ENCODE assay signal across 13 cellular contexts in the genomic region with DNA sequence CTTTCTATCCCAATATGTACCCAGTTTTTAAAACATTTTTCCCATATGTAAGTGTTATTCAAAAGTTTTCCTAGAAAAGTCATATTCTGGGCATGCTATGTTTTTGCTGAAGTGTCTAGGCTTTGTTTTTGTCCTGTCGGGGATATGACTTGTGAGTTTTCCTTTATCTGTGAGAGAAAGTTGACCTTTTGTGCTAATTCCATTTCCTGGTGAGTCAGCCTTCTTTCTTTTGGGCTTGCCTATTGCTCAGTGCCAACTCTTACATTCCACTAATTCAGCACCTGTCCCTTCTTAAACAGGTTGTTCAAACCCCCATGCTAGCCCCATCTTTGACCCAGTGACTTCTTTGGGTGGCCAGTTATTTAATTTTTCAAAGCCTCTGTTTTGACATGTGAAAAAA.
DNase-seq lines count a peak whose midpoint lies in the region; ATAC-seq and TF ChIP-seq lines count a peak whose summit lies in the region.
"Had no signal": no experiment of that assay in that cellular context is flagged by ENCODE, and none has a peak within 500 bp of the region (broad histone marks: within the 10 kb centered on the region; RNA-seq: fewer than 3 reads in every experiment).

No MANE protein-coding gene starts in this region.

- intact Hi-C loops in left cardiac atrium (cut with DNase I) (no loop called here), left ventricle myocardium superior (cut with micrococcal nuclease) (no loop called here)

- in situ Hi-C loops in astrocyte of the spinal cord (cut with HindIII; ENCODE audit: low sequenced_read_pairs) = no loop called here

- DNase-seq in left cardiac atrium (no peak), left ventricle myocardium superior (no peak), astrocyte of the spinal cord (ENCODE audit: low read depth, low spot score) (peak; percentile 61), iPS-NIHi11 (ENCODE audit: low spot score) (peak; percentile 10), smooth muscle cell of the brain vasculature (ENCODE audit: low read depth, low spot score) (peak; percentile 28), NCI-H187 (lab: John Stamatoyannopoulos, UW) (no peak)
- no peak for DNase-seq in activated naive CD4-positive, alpha-beta T cell treated with anti-CD3 and anti-CD28 coated beads, Interleukin-2, amount 50 U/mL, for 16 hours
- DNase-seq: activated effector memory CD4-positive, alpha-beta T cell treated with Interleukin-2 at 50 U/mL for 16 hours; MG63; NCI-H524 treated with DMSO at 0.1 percent for 48 hours; stimulated activated naive CD4-positive, alpha-beta T cell treated with Interleukin-2 at 50 U/mL for 16 hours had no signal

- no peak overlapping the region for H3K4me3 ChIP-seq in astrocyte of the spinal cord (ENCODE audit: low read depth, low read length)
- H3K4me3 ChIP-seq: MG63, SK-N-MC had no signal

- ATAC-seq in left cardiac atrium (peak; percentile 19 to 80), left ventricle myocardium superior (no peak), HG02885 (IDR thresholded peaks at IDR 0.05; ENCODE audit: poor library complexity, unreplicated experiment) (no peak)

- TF ChIP-seq CTCF in astrocyte of the spinal cord (IDR thresholded peaks at IDR 0.05; ENCODE audit: low read depth, low read length) = no peak

Comparison
In these comparisons a context has a peak if more than half of its experiments do, and no peak if none do; other contexts are left out.
1. ATAC-seq: peak in left cardiac atrium (2 of 2); none in left ventricle myocardium superior (single experiment) and HG02885 (single experiment).
2. DNase-seq: peak in astrocyte of the spinal cord (single experiment), iPS-NIHi11 (single experiment) and smooth muscle cell of the brain vasculature (single experiment); none in left cardiac atrium (single experiment), left ventricle myocardium superior (single experiment), activated naive CD4-positive, alpha-beta T cell treated with anti-CD3 and anti-CD28 coated beads, Interleukin-2, amount 50 U/mL, for 16 hours (single experiment) and NCI-H187 (0 of 2).